Comparison of ENCODE assay signal across 27 cellular contexts in genomic region chr7:47154781-47155180, GRCh38.
DNase-seq lines count a peak whose midpoint lies in the region; TF ChIP-seq lines count a peak whose summit lies in the region.
"Had no signal": no experiment of that assay in that cellular context is flagged by ENCODE, and none has a peak within 500 bp of the region (broad histone marks: within the 10 kb centered on the region; RNA-seq: fewer than 3 reads in every experiment).

No MANE protein-coding gene starts in this region.

- in situ Hi-C loops in GM13977 (cut with MboI; ENCODE audit: low pct_unique_long_range_greater_than_20kb, low sequenced_read_pairs, unreplicated experiment), result no loop called here

- peak; percentile 29 for DNase-seq in AG20443 (ENCODE audit: low spot score)
- DNase-seq in HFFc6, result peak; percentile 27
- peak; percentile 25 for DNase-seq in fibroblast of mammary gland (ENCODE audit: low read depth)
- peak; percentile 42 for DNase-seq in renal cortical epithelial cell (ENCODE audit: low read depth)
- DNase-seq in GM13977 (ENCODE audit: low spot score), result no peak
- DNase-seq in NCI-H345 treated with DMSO at 0.1 percent for 48 hours (lab: John Stamatoyannopoulos, UW; ENCODE audit: unreplicated experiment), result no peak
- no peak for DNase-seq in activated CD8-positive, alpha-beta memory T cell treated with anti-CD3 and anti-CD28 coated beads, Interleukin-2, amount 50 U/mL, for 4 hours
- no peak for DNase-seq in type B pancreatic cell (ENCODE audit: extremely low spot score, unreplicated experiment)
- DNase-seq: activated CD8-positive, alpha-beta T cell treated with anti-CD3 and anti-CD28 coated beads for 36 hours; amygdala; DMS 273 treated with DMSO at 0.1 percent for 48 hours; dorsolateral prefrontal cortex; hypothalamus; mammary epithelial cell; NCI-H1092 treated with DMSO at 0.1 percent for 48 hours; NCI-H187; NCI-H2171 treated with DMSO at 0.1 percent for 48 hours; NCI-H524; nephron progenitor cell; ovary; Peyer's patch; SHP77; stimulated activated naive CD4-positive, alpha-beta T cell; upper lobe of left lung had no signal

- no peak overlapping the region for H3K4me3 ChIP-seq in fibroblast of mammary gland (ENCODE audit: control insufficient read depth, low read depth, low read length)
- H3K4me3 ChIP-seq: dorsolateral prefrontal cortex, ovary, Peyer's patch, skin epidermis, upper lobe of left lung had no signal

- H3K9me3 Mint-ChIP-seq in HFFc6 (peaks cover 8% of the 10 kb centered on the region), type B pancreatic cell (peaks cover 3% of the 10 kb centered on the region)
- H3K9me3 Mint-ChIP-seq: activated CD8-positive, alpha-beta T cell treated with anti-CD3 and anti-CD28 coated beads for 36 hours; activated naive CD4-positive, alpha-beta T cell treated with anti-CD3 and anti-CD28 coated beads, Interleukin-2, amount 50 U/mL, for 24 hours; activated T-helper 2 cell treated with anti-CD3 and anti-CD28 coated beads, Interferon-gamma antibody, Interleukin-2, Interleukin-4, amounts not matched to agents 10 μg/mL and 5 μg/mL and 100 μg/mL, durations not matched to agents 14 hours and 24 hours and 36 hours had no signal

- H3K27me3 Mint-ChIP-seq in HFFc6 (ENCODE audit: insufficient read depth), result no peaks in the 10 kb centered on the region
- H3K27me3 Mint-ChIP-seq in type B pancreatic cell, result no peaks in the 10 kb centered on the region
- H3K27me3 Mint-ChIP-seq: activated naive CD4-positive, alpha-beta T cell treated with anti-CD3 and anti-CD28 coated beads, Interleukin-2, amount 50 U/mL, for 24 hours had no signal

- H3K4me3 Mint-ChIP-seq in HFFc6, result no peak overlapping the region
- no peak overlapping the region for H3K4me3 Mint-ChIP-seq in type B pancreatic cell
- H3K4me3 Mint-ChIP-seq: activated CD8-positive, alpha-beta T cell treated with anti-CD3 and anti-CD28 coated beads for 36 hours; activated naive CD4-positive, alpha-beta T cell treated with anti-CD3 and anti-CD28 coated beads, Interleukin-2, amount 50 U/mL, for 24 hours; nephron progenitor cell had no signal

- H3K36me3 Mint-ChIP-seq in HFFc6 (ENCODE audit: low read depth) (peaks cover 8% of the 10 kb centered on the region), type B pancreatic cell (no peaks in the 10 kb centered on the region)
- H3K36me3 Mint-ChIP-seq: activated naive CD4-positive, alpha-beta T cell treated with anti-CD3 and anti-CD28 coated beads, Interleukin-2, amount 50 U/mL, for 24 hours had no signal

- peaks cover 54% of the 10 kb centered on the region for H3K4me1 Mint-ChIP-seq in HFFc6 (ENCODE audit: low read depth)
- H3K4me1 Mint-ChIP-seq in type B pancreatic cell (ENCODE audit: unreplicated experiment), result peaks cover 14% of the 10 kb centered on the region
- H3K4me1 Mint-ChIP-seq: activated naive CD4-positive, alpha-beta T cell treated with anti-CD3 and anti-CD28 coated beads, Interleukin-2, amount 50 U/mL, for 24 hours had no signal

- no peak for TF ChIP-seq CTCF in HFFc6 (IDR thresholded peaks at IDR 0.05)
- no peak for TF ChIP-seq CTCF in fibroblast of mammary gland (conservative IDR thresholded peaks at IDR 0.05; ENCODE audit: control insufficient read depth, insufficient read depth, low read depth, low read length)
- TF ChIP-seq CTCF in GM13977 (IDR thresholded peaks at IDR 0.05; ENCODE audit: extremely low read depth, insufficient read depth, missing control alignments), result no peak
- no peak for TF ChIP-seq CTCF in type B pancreatic cell (conservative IDR thresholded peaks at IDR 0.05)

- H3K27ac Mint-ChIP-seq in HFFc6 (peak overlapping the region; percentile 10; the same call in 1 of the 2 replicates), type B pancreatic cell (no peak overlapping the region)
- H3K27ac Mint-ChIP-seq: activated CD8-positive, alpha-beta T cell treated with anti-CD3 and anti-CD28 coated beads for 36 hours; activated naive CD4-positive, alpha-beta T cell treated with anti-CD3 and anti-CD28 coated beads, Interleukin-2, amount 50 U/mL, for 24 hours; activated T-helper 2 cell treated with anti-CD3 and anti-CD28 coated beads, Interferon-gamma antibody, Interleukin-2, Interleukin-4, amounts not matched to agents 10 μg/mL and 5 μg/mL and 100 μg/mL, durations not matched to agents 14 hours and 24 hours and 36 hours; nephron progenitor cell had no signal

Comparison
In these comparisons a context has a peak if more than half of its experiments do, and no peak if none do; other contexts are left out.
1. DNase-seq: peak in AG20443 (single experiment), HFFc6 (single experiment), fibroblast of mammary gland (single experiment) and renal cortical epithelial cell (single experiment); none in GM13977 (single experiment), NCI-H345 treated with DMSO at 0.1 percent for 48 hours (single experiment), activated CD8-positive, alpha-beta memory T cell treated with anti-CD3 and anti-CD28 coated beads, Interleukin-2, amount 50 U/mL, for 4 hours (single experiment) and type B pancreatic cell (single experiment).